ENCODE assay signal across 8 cellular contexts in genomic region chrX:109472939-109473713, GRCh38. TPM values are rescaled to one million over a fixed set of nuclear protein-coding genes. Genes with fewer than 3 reads are reported as not detected.
A peak's percentile ranks its signal among the peaks of the same experiment; 100 is the strongest.
DNase-seq lines count a peak whose midpoint lies in the region; ATAC-seq and TF ChIP-seq lines count a peak whose summit lies in the region.

No MANE protein-coding gene starts in this region.

- no peak overlapping the region for H3K27ac ChIP-seq in PC-9

- no peaks in the 10 kb centered on the region for H3K9me3 Mint-ChIP-seq in endothelial cell (ENCODE audit: unreplicated experiment)

- CTCF ChIA-PET in PC-9 (lab: Charles Lee) = interaction anchor here (0.7 to 1.2 kb wide), 2 partner anchors 418 to 774 kb away, joined by 3 read pairs; no protein-coding TSS in a partner anchor

- H3K36me3 Mint-ChIP-seq in endothelial cell (ENCODE audit: low read depth, unreplicated experiment) = no peaks in the 10 kb centered on the region

- no peaks in the 10 kb centered on the region for H3K9me3 ChIP-seq in PC-9 (ENCODE audit: insufficient read depth, low read depth)

- no peaks in the 10 kb centered on the region for H4K20me1 ChIP-seq in PC-9 (ENCODE audit: insufficient read depth)

- POLR2A ChIA-PET in PC-9 (lab: Charles Lee; ENCODE audit: unreplicated experiment) = interaction anchor here (0.7 kb wide), 1 partner anchor 42 kb away, joined by 5 read pairs; no protein-coding TSS in a partner anchor

- no peaks in the 10 kb centered on the region for H3K79me2 ChIP-seq in PC-9 (ENCODE audit: low read depth)

- peak overlapping the region; percentile 57 for H3K27ac Mint-ChIP-seq in endothelial cell (ENCODE audit: unreplicated experiment)

- TF ChIP-seq CTCF in PC-9 (conservative IDR thresholded peaks at IDR 0.05) (peak; percentile 40; the same call in 1 of the 2 replicates), endothelial cell (IDR thresholded peaks at IDR 0.05; ENCODE audit: unreplicated experiment) (no peak)

- no peak for ATAC-seq in HG03354 (IDR thresholded peaks at IDR 0.05; ENCODE audit: poor library complexity, severe bottlenecking, unreplicated experiment)

- H3K4me2 ChIP-seq in PC-9 = no peak overlapping the region

- no peaks in the 10 kb centered on the region for H3F3A ChIP-seq in PC-9 (ENCODE audit: insufficient read depth, low read depth)

- no peaks in the 10 kb centered on the region for H3K36me3 ChIP-seq in PC-9 (ENCODE audit: low read depth)

- no peak overlapping the region for H3K4me3 Mint-ChIP-seq in endothelial cell (ENCODE audit: unreplicated experiment)

- intact Hi-C loops in PC-9 (cut with micrococcal nuclease; ENCODE audit: unreplicated experiment) = no loop called here

- peak; percentile 17 for DNase-seq in activated naive CD4-positive, alpha-beta T cell treated with Interleukin-2 at 50 U/mL for 16 hours
- no peak for DNase-seq in activated naive CD4-positive, alpha-beta T cell (lab: John Stamatoyannopoulos, UW)
- DNase-seq in PC-9 (no peak), endothelial cell (ENCODE audit: low spot score) (peak; percentile 33), NCI-H2107 treated with DMSO at 0.1 percent for 48 hours (lab: John Stamatoyannopoulos, UW; ENCODE audit: unreplicated experiment) (no peak), NCI-H1092 treated with DMSO at 0.1 percent for 48 hours (lab: John Stamatoyannopoulos, UW) (no peak)
- peak; percentile 17 to 39 for DNase-seq in stimulated activated CD4-positive, alpha-beta T cell treated with anti-CD3 and anti-CD28 coated beads, Interleukin-2, amount 100 ng/mL, for 24 hours

- peaks cover 2% of the 10 kb centered on the region for H3K27me3 Mint-ChIP-seq in endothelial cell (ENCODE audit: unreplicated experiment)

- H3K4me1 ChIP-seq in PC-9 (replicated peaks; ENCODE audit: insufficient read depth) = no peaks in the 10 kb centered on the region

- no peak overlapping the region for H3K4me3 ChIP-seq in PC-9

- H3K9me2 ChIP-seq in PC-9 (ENCODE audit: insufficient read depth) = no peaks in the 10 kb centered on the region

- peaks cover 15% of the 10 kb centered on the region for H3K27me3 ChIP-seq in PC-9 (ENCODE audit: insufficient read depth, low read depth)

- H3K4me1 Mint-ChIP-seq in endothelial cell (ENCODE audit: unreplicated experiment) = peaks cover 11% of the 10 kb centered on the region

- no peak overlapping the region for H2AFZ ChIP-seq in PC-9

- no TSS peak for BruUV-seq in PC-9 (replicated peaks; lab: Mats Ljungman, UMichigan)

RNA-seq across cellular contexts. Expression of gene GUCY2F, which starts 8.8 kb away (rescaled TPM):
- total RNA-seq in PC-9 (2021) (not detected in 2 replicates), endothelial cell (ENCODE audit: unreplicated experiment) (not detected)

Comparison
In these comparisons a context has a peak if more than half of its experiments do, and no peak if none do; other contexts are left out.
1. DNase-seq: peak in activated naive CD4-positive, alpha-beta T cell treated with Interleukin-2 at 50 U/mL for 16 hours (single experiment), endothelial cell (single experiment) and stimulated activated CD4-positive, alpha-beta T cell treated with anti-CD3 and anti-CD28 coated beads, Interleukin-2, amount 100 ng/mL, for 24 hours (2 of 2); none in activated naive CD4-positive, alpha-beta T cell (0 of 4), PC-9 (0 of 2), NCI-H2107 treated with DMSO at 0.1 percent for 48 hours (single experiment) and NCI-H1092 treated with DMSO at 0.1 percent for 48 hours (single experiment).